In the genomic region with DNA sequence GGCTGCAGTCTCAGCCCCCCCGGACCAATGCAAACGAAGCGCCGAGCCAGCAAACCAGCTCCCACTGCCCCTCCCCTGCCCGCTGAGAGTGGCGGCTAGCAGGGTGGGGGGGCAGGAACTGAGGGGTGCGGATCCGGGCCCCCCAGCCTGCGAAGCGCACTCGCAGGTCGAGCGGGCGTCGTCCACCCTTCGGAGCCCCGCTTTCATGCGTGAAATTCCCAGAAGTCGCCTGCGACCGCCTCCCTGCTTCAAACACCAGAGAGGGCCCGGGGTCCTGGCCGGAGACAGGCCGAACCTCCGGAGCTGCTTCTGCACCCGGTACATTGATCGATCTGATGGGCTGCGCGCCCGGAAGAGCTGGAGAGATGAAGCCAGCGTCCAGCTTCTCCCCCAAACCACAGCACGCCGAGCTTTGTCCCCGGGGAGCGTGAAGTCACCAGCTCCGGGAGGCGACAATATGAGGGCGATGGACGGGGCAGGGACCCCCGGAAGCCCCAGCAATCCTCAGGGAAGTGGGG, we compare ENCODE assay signal across 8 cellular contexts. TPM values are rescaled to one million over a fixed set of nuclear protein-coding genes. Genes with fewer than 3 reads are reported as not detected.
DNase-seq lines count a peak whose midpoint lies in the region; ATAC-seq and TF ChIP-seq lines count a peak whose summit lies in the region.

No MANE protein-coding gene starts in this region.

- peaks cover 32% of the 10 kb centered on the region for H3K4me1 Mint-ChIP-seq in endodermal cell
- peaks cover 44% of the 10 kb centered on the region for H3K4me1 Mint-ChIP-seq in mesothelial cell of epicardium

- peak overlapping the region; percentile 95 for H3K27ac ChIP-seq in endodermal cell (ENCODE audit: low read depth, low read length)

- DNase-seq in ACHN: peak; percentile 68
- DNase-seq in NCI-H2029 treated with DMSO at 0.1 percent for 48 hours (lab: John Stamatoyannopoulos, UW): peak; percentile 24
- DNase-seq in activated CD4-positive, alpha-beta T cell treated with anti-CD3 and anti-CD28 coated beads, Interleukin-2, amount 50 U/mL, for 24 hours (ENCODE audit: low read depth in 1 of 2, low spot score in 1 of 2): peak; percentile 19 to 22
- no peak for DNase-seq in endodermal cell
- DNase-seq in mesothelial cell of epicardium (ENCODE audit: low spot score in 2 of 2, unreplicated experiment in 2 of 2): peak in 1 of 2 experiments; percentile 70
- peak; percentile 51 for DNase-seq in superior temporal gyrus (ENCODE audit: extremely low spot score)

- H3K9me3 ChIP-seq in endodermal cell (ENCODE audit: control insufficient read depth, low read length): no peaks in the 10 kb centered on the region

- peak overlapping the region; percentile 86 for H3K4me3 ChIP-seq in endodermal cell (ENCODE audit: low read length)

- in situ Hi-C loops in ACHN (cut with HindIII; ENCODE audit: low pct_ligation_motif_present, low pct_unique_long_range_greater_than_20kb, low sequenced_read_pairs): no loop called here

- H3K36me3 ChIP-seq in endodermal cell (ENCODE audit: control insufficient read depth, insufficient read depth, low read length): peaks cover 30% of the 10 kb centered on the region

- H3K36me3 Mint-ChIP-seq in endodermal cell (ENCODE audit: low read depth) (peaks cover 29% of the 10 kb centered on the region), mesothelial cell of epicardium (no peaks in the 10 kb centered on the region)

- H3K4me1 ChIP-seq in endodermal cell (ENCODE audit: control insufficient read depth, insufficient read depth, low read length): peaks cover 18% of the 10 kb centered on the region

- H3K4me3 Mint-ChIP-seq in endodermal cell (peak overlapping the region; percentile 80), mesothelial cell of epicardium (peak overlapping the region; percentile 79)

- peak overlapping the region; percentile 78 for H3K9ac ChIP-seq in endodermal cell (ENCODE audit: extremely low read depth, low read length, poor library complexity, severe bottlenecking)

- TF ChIP-seq CTCF in endodermal cell (conservative IDR thresholded peaks at IDR 0.05) (no peak), mesothelial cell of epicardium (IDR thresholded peaks at IDR 0.05; ENCODE audit: unreplicated experiment) (no peak)

- ATAC-seq in GM18861 (IDR thresholded peaks at IDR 0.05; ENCODE audit: unreplicated experiment) (peak; percentile 29), GM18511 (IDR thresholded peaks at IDR 0.05; ENCODE audit: unreplicated experiment) (no peak)

- WGBS in endodermal cell (ENCODE audit: insufficient coverage in 1 of 2, insufficient read length in 1 of 2), 2 experiments: 1% methylated on average over 24 to 40 of the region's 40 CpGs

- no peaks in the 10 kb centered on the region for H3K27me3 ChIP-seq in endodermal cell (ENCODE audit: control insufficient read depth, insufficient read depth, low read length, poor library complexity, severe bottlenecking)

- H3K9me3 Mint-ChIP-seq in endodermal cell: no peaks in the 10 kb centered on the region
- H3K9me3 Mint-ChIP-seq in mesothelial cell of epicardium: no peaks in the 10 kb centered on the region

- peak overlapping the region; percentile 95 for H3K27ac Mint-ChIP-seq in endodermal cell
- peak overlapping the region; percentile 91 for H3K27ac Mint-ChIP-seq in mesothelial cell of epicardium

- no peaks in the 10 kb centered on the region for H3K27me3 Mint-ChIP-seq in endodermal cell (ENCODE audit: insufficient read depth)
- H3K27me3 Mint-ChIP-seq in mesothelial cell of epicardium (ENCODE audit: low read depth): no peaks in the 10 kb centered on the region

RNA-seq across cellular contexts. Expression of a gene that starts 0.6 kb away (rescaled TPM):
- total RNA-seq in endodermal cell (10 to 100 TPM; 49.2 to 57.1 TPM), mesothelial cell of epicardium (70.9 to 73.6 TPM (median 71.7 TPM) in 3 replicates)
- 65.0 TPM for polyA plus RNA-seq in endodermal cell (2013, experiment 1 of 2)
- 55.9 TPM for polyA plus RNA-seq in endodermal cell (2013, experiment 2 of 2)

RNA-seq across cellular contexts. Expression of a gene that starts 52.6 kb away (rescaled TPM):
- total RNA-seq in endodermal cell (10 to 100 TPM; 79.9 to 93.5 TPM), mesothelial cell of epicardium (57.8 to 62.9 TPM (median 59.1 TPM) in 3 replicates)
- 79.6 TPM for polyA plus RNA-seq in endodermal cell (2013, experiment 1 of 2)
- polyA plus RNA-seq in endodermal cell (2013, experiment 2 of 2): 64.9 TPM

RNA-seq across cellular contexts. Expression of a gene that starts 54.5 kb away (rescaled TPM):
- total RNA-seq in endodermal cell: 1 to 10 TPM; 2.0 to 3.5 TPM
- polyA plus RNA-seq in endodermal cell (2013, experiment 1 of 2): 5.5 TPM
- 4.4 TPM for polyA plus RNA-seq in endodermal cell (2013, experiment 2 of 2)
- total RNA-seq in mesothelial cell of epicardium: 16.9 to 19.1 TPM (median 17.4 TPM) in 3 replicates
